31 cellular contexts compared by ENCODE assay signal in the genomic region with DNA sequence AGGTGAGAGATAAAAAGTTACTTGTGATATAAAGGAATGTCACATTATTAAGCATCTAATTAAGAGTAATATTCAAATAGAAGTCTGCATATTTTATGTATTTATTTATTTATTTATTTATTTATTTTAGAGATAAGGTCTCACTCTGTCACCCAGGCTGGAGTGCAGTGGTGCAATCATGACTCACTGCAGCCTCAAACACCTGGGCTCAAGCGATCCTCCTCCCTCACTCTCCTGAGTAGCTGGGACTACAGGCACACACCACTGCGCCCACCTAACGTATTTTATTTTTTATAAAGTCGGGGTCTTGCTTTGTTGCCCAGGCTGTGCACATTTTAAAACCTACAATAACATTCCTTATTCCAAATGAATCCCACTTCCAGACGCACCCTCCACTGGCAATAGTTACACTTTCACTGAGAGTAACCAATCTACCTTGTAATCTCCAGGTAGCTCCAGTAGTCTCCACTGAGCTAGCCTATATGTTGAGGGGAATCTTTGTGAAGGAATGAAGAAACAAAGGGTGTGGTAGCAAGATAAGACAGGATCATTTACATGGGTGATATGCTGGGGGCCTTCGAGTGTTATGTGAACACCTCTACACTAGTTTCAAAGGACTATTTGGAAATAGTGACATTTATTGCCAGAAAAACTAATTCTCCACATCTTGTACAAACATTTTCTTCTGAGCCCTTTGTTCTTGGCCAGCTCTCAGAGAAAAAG. TPM values are rescaled to one million over a fixed set of nuclear protein-coding genes. Genes with fewer than 3 reads are reported as not detected.
DNase-seq lines count a peak whose midpoint lies in the region; ATAC-seq and TF ChIP-seq lines count a peak whose summit lies in the region.
"Had no signal": no experiment of that assay in that cellular context is flagged by ENCODE, and none has a peak within 500 bp of the region (broad histone marks: within the 10 kb centered on the region; RNA-seq: fewer than 3 reads in every experiment).

No MANE protein-coding gene starts in this region.

- DNase-seq in left ventricle myocardium inferior (no peak), Right ventricle myocardium superior (no peak), foreskin keratinocyte (peak in 1 of 2 donors; percentile 27), transverse colon (peak; percentile 20), NCI-H1105 treated with DMSO at 0.1 percent for 48 hours (lab: John Stamatoyannopoulos, UW) (no peak)
- no peak for DNase-seq in stimulated activated CD4-positive, alpha-beta T cell treated with anti-CD3 and anti-CD28 coated beads, Interleukin-4, amount 100 ng/mL, for 24 hours
- no peak for DNase-seq in activated naive CD4-positive, alpha-beta T cell (lab: John Stamatoyannopoulos, UW)
- DNase-seq: activated CD4-positive, alpha-beta memory T cell treated with anti-CD3 and anti-CD28 coated beads, Interleukin-2, amount 10 ng/mL, durations not matched to agents 7 days and 5 days; activated CD4-positive, alpha-beta T cell treated with anti-CD3 and anti-CD28 coated beads for 1 hour; AML-193; anterior cingulate cortex; CD4-positive, alpha-beta T cell; EL; islet precursor cell; KBM-7; MG63; NCI-H1436; NCI-H345; NCI-H774; SK-N-SH; stimulated activated CD8-positive, alpha-beta memory T cell treated with anti-CD3 and anti-CD28 coated beads, Interleukin-4, amount 100 ng/mL, for 48 hours; stimulated activated naive CD8-positive, alpha-beta T cell treated with anti-CD3 and anti-CD28 coated beads, Interleukin-15, amount 100 ng/mL, for 72 hours; T-helper 17 cell had no signal

- WGBS in transverse colon (ENCODE audit: low coverage in 1 of 2), 2 donors: 33 to 55% methylated on average over 5 to 6 of the region's 6 CpGs

- H3K36me3 ChIP-seq in left ventricle myocardium inferior (peaks cover 4% of the 10 kb centered on the region), mucosa of rectum (ENCODE audit: control insufficient read depth in 2 of 2, insufficient read depth in 2 of 2, low read length in 2 of 2) (no peaks in the 10 kb centered on the region), transverse colon (no peaks in the 10 kb centered on the region)
- H3K36me3 ChIP-seq: MG63, prostate gland, tibial nerve had no signal

- H3K27ac ChIP-seq in left ventricle myocardium inferior (replicated peaks) (peak overlapping the region; percentile 89), foreskin keratinocyte (no peak overlapping the region), mucosa of rectum (ENCODE audit: low read depth in 2 of 2, low read length in 2 of 2) (peak overlapping the region; percentile 36 to 41), transverse colon (peak overlapping the region; percentile 35 to 54 (median 48))
- H3K27ac ChIP-seq: A549 had no signal

- TF ChIP-seq CTCF in left ventricle myocardium inferior (IDR thresholded peaks at IDR 0.05; ENCODE audit: borderline replicate concordance) (no peak), foreskin keratinocyte (conservative IDR thresholded peaks at IDR 0.05) (no peak), transverse colon (IDR thresholded peaks at IDR 0.05) (no peak)

- peak overlapping the region in 1 of 2 donors; percentile 5 for H3K9ac ChIP-seq in mucosa of rectum (ENCODE audit: low read depth in 1 of 2, low read length in 2 of 2)
- H3K9ac ChIP-seq: SK-N-SH had no signal

- TF ChIP-seq EP300 in transverse colon (IDR thresholded peaks at IDR 0.05; ENCODE audit: low read depth): no peak

- no peaks in the 10 kb centered on the region for H3K27me3 ChIP-seq in left ventricle myocardium inferior (ENCODE audit: low read depth)
- H3K27me3 ChIP-seq in foreskin keratinocyte: no peaks in the 10 kb centered on the region
- H3K27me3 ChIP-seq in mucosa of rectum (ENCODE audit: control insufficient read depth in 2 of 2, insufficient read depth in 2 of 2, low read length in 2 of 2): no peaks in the 10 kb centered on the region
- H3K27me3 ChIP-seq in transverse colon: no peaks in the 10 kb centered on the region
- H3K27me3 ChIP-seq: MG63, tibial nerve had no signal

- no peak for TF ChIP-seq POLR2A in transverse colon (IDR thresholded peaks at IDR 0.05)

- H3K9me3 ChIP-seq in left ventricle myocardium inferior (replicated peaks): no peaks in the 10 kb centered on the region
- no peaks in the 10 kb centered on the region for H3K9me3 ChIP-seq in mucosa of rectum (ENCODE audit: control insufficient read depth in 2 of 2, low read length in 2 of 2)
- H3K9me3 ChIP-seq in transverse colon: no peaks in the 10 kb centered on the region
- H3K9me3 ChIP-seq: A549, MG63, prostate gland, SK-N-SH, tibial nerve had no signal

- H3K4me1 ChIP-seq in left ventricle myocardium inferior (peaks cover 80% of the 10 kb centered on the region), foreskin keratinocyte (peaks cover 31% of the 10 kb centered on the region), mucosa of rectum (ENCODE audit: control insufficient read depth in 2 of 2, insufficient read depth in 2 of 2, low read length in 2 of 2) (peaks cover 9 to 36% of the 10 kb centered on the region in 2 donors), transverse colon (peaks cover 11 to 62% (median 41%) of the 10 kb centered on the region in 4 donors)
- H3K4me1 ChIP-seq: prostate gland had no signal

- no peak overlapping the region for H3K4me3 ChIP-seq in left ventricle myocardium inferior
- H3K4me3 ChIP-seq in mucosa of rectum (ENCODE audit: low read length in 2 of 2): peak overlapping the region in 1 of 2 donors; percentile 9
- no peak overlapping the region for H3K4me3 ChIP-seq in transverse colon
- H3K4me3 ChIP-seq: A549, MG63, prostate gland, tibial nerve had no signal

- ATAC-seq in Right ventricle myocardium superior (ENCODE audit: poor library complexity): no peak
- peak; percentile 79 for ATAC-seq in foreskin keratinocyte
- ATAC-seq: A549; activated T-helper 17 cell treated with anti-CD3 and anti-CD28 coated beads, Interleukin-2, amount 50 U/mL, for 72 hours; stimulated activated naive CD8-positive, alpha-beta T cell treated with anti-CD3 and anti-CD28 coated beads, Interleukin-15, amount 100 ng/mL, for 72 hours; T-helper 17 cell had no signal

- in situ Hi-C loops in transverse colon (cut with MboI; ENCODE audit: low pct_ligation_motif_present in 1 of 4, low pct_unique_long_range_greater_than_20kb in 1 of 4, low sequenced_read_pairs in 3 of 4): no loop called here

- intact Hi-C loops in left ventricle myocardium inferior (cut with micrococcal nuclease): no loop called here
- intact Hi-C loops in Right ventricle myocardium superior (cut with DNase I): no loop called here
- intact Hi-C loops in transverse colon (cut with DNase I; ENCODE audit: low total_unique reads): loop anchor here (10.0 kb wide), 1 partner anchor 1461 kb away; the partner anchor contains the start of genes ARFIP1 and TIGD4

RNA-seq across cellular contexts. Expression of gene SH3D19, which starts 11.9 kb away (rescaled TPM):
- total RNA-seq in left ventricle myocardium inferior (121 TPM), Right ventricle myocardium superior (96.7 TPM), foreskin keratinocyte (39.4 and 42.4 TPM in 2 replicates), transverse colon (100 to 1,000 TPM; 117 to 201 (median 130) TPM)
- polyA plus RNA-seq in foreskin keratinocyte: 12.8 and 15.1 TPM in 2 replicates
- total RNA-seq: activated CD4-positive, alpha-beta memory T cell treated with anti-CD3 and anti-CD28 coated beads, Interleukin-2, amount 10 ng/mL, durations not matched to agents 7 days and 5 days; T-helper 17 cell had no signal

RNA-seq across cellular contexts. Expression of gene PRSS48, which starts 36.5 kb away (rescaled TPM):
- total RNA-seq in left ventricle myocardium inferior: not detected
- total RNA-seq in Right ventricle myocardium superior: not detected
- total RNA-seq in foreskin keratinocyte: not detected in 2 replicates
- not detected in 2 replicates for polyA plus RNA-seq in foreskin keratinocyte
- not detected for total RNA-seq in transverse colon
- total RNA-seq: activated CD4-positive, alpha-beta memory T cell treated with anti-CD3 and anti-CD28 coated beads, Interleukin-2, amount 10 ng/mL, durations not matched to agents 7 days and 5 days; activated T-helper 17 cell treated with anti-CD3 and anti-CD28 coated beads, Interleukin-2, amount 50 U/mL, for 72 hours; CD4-positive, alpha-beta T cell; glomerular endothelial cell; HT-29; myocyte; prostate gland; T-helper 17 cell; tibial nerve had no signal
- polyA plus RNA-seq: A549, SK-N-SH had no signal
